In genomic region chr1:8598060-8598724, GRCh38 we compare ENCODE assay signal across 9 cellular contexts.
DNase-seq lines count a peak whose midpoint lies in the region; ATAC-seq, FAIRE-seq and TF ChIP-seq lines count a peak whose summit lies in the region.
"Had no signal": no experiment of that assay in that cellular context is flagged by ENCODE, and none has a peak within 500 bp of the region (broad histone marks: within the 10 kb centered on the region; RNA-seq: fewer than 3 reads in every experiment).

No MANE protein-coding gene starts in this region.

- H3K23ac ChIP-seq in H1 (ENCODE audit: insufficient read length), result no peak overlapping the region

- no peak overlapping the region for H2AFZ ChIP-seq in mammary epithelial cell (ENCODE audit: low read depth, low read length)
- no peak overlapping the region for H2AFZ ChIP-seq in H1 (ENCODE audit: low read length)

- H2BK12ac ChIP-seq in H1 (ENCODE audit: low read depth, low read length), result no peak overlapping the region

- H3K9me3 Mint-ChIP-seq in activated naive CD8-positive, alpha-beta T cell treated with anti-CD3 and anti-CD28 coated beads for 36 hours, result peaks cover 5% of the 10 kb centered on the region

- H3K9ac ChIP-seq in mammary epithelial cell (ENCODE audit: insufficient read depth, low read length), result no peak overlapping the region
- H3K9ac ChIP-seq in H1 (replicated peaks in 1 of 4; ENCODE audit: extremely low read depth in 1 of 4, low read depth in 3 of 4, low read length in 3 of 4), result no peak overlapping the region

- H4K20me1 ChIP-seq in mammary epithelial cell (ENCODE audit: insufficient read depth, low read length) (no peaks in the 10 kb centered on the region), H1 (replicated peaks in 1 of 2; ENCODE audit: control insufficient read depth in 1 of 2, insufficient read depth in 2 of 2, low read length in 2 of 2) (peaks cover 8 to 16% of the 10 kb centered on the region in 2 experiments)

- ATAC-seq in GM21381 (IDR thresholded peaks at IDR 0.05; ENCODE audit: unreplicated experiment), result no peak
- no peak for ATAC-seq in GM18511 (IDR thresholded peaks at IDR 0.05; ENCODE audit: unreplicated experiment)

- no peak overlapping the region for H3K18ac ChIP-seq in H1 (ENCODE audit: extremely low read depth, low read length)

- intact Hi-C loops in breast epithelium (cut with DNase I; ENCODE audit: low total_unique reads) (no loop called here), mammary epithelial cell (cut with micrococcal nuclease) (no loop called here)

- POLR2A ChIA-PET in H1 (lab: Charles Lee; ENCODE audit: partially characterized antibody), result interaction anchor here (0.5 to 2.2 kb wide), 3 partner anchors 11 to 103 kb away, joined by 3 to 7 read pairs (median 3); no protein-coding TSS in a partner anchor

- in situ Hi-C loops in mammary epithelial cell (cut with MboI; ENCODE audit: low sequenced_read_pairs in 2 of 2), result no loop called here

- TF ChIP-seq CTCF in breast epithelium (IDR thresholded peaks at IDR 0.05), result peak; percentile 16 to 44 (median 29)
- TF ChIP-seq CTCF in mammary epithelial cell (conservative IDR thresholded peaks at IDR 0.05 in 1 of 2, IDR thresholded peaks at IDR 0.05 in 1 of 2; ENCODE audit: extremely low read depth in 1 of 2, insufficient read depth in 1 of 2, low read depth in 1 of 2, low read length in 2 of 2), result no peak
- peak in 2 of 3 experiments; percentile 19 to 36; a peak in 2 of 4 replicates for TF ChIP-seq CTCF in H1 (IDR thresholded peaks at IDR 0.05; ENCODE audit: control extremely low read depth in 1 of 3, insufficient read depth in 1 of 3, low read depth in 1 of 3, low read length in 3 of 3)

- H3K4me1 ChIP-seq in breast epithelium (no peaks in the 10 kb centered on the region), mammary epithelial cell (ENCODE audit: insufficient read depth, low read length) (no peaks in the 10 kb centered on the region), H1 (replicated peaks in 1 of 4; ENCODE audit: control insufficient read depth in 3 of 4, insufficient read depth in 4 of 4, low read length in 3 of 4) (peaks cover 0 to 11% (median 4%) of the 10 kb centered on the region in 4 experiments; a peak in 3 of 7 replicates), mesodermal cell (ENCODE audit: control insufficient read depth, insufficient read depth, low read length, poor library complexity, severe bottlenecking) (peaks cover 21% of the 10 kb centered on the region)
- H3K4me1 ChIP-seq: SJCRH30 had no signal

- no TSS peak for BruUV-seq in mammary epithelial cell (replicated peaks; lab: Mats Ljungman, UMichigan)

- H2BK20ac ChIP-seq in H1 (ENCODE audit: low read length), result no peak overlapping the region

- CTCF ChIA-PET in mammary epithelial cell (lab: Charles Lee; ENCODE audit: low non-redundant PET) (no interaction called here), H1 (lab: Charles Lee; ENCODE audit: partially characterized antibody) (interaction anchor here (0.7 to 3.9 kb wide), 7 partner anchors 10 to 133 kb away, joined by 3 to 16 read pairs (median 4); no protein-coding TSS in a partner anchor)

- H3K4me3 Mint-ChIP-seq in activated naive CD8-positive, alpha-beta T cell treated with anti-CD3 and anti-CD28 coated beads for 36 hours, result no peak overlapping the region

- H3K9me3 ChIP-seq in breast epithelium (no peaks in the 10 kb centered on the region), mammary epithelial cell (replicated peaks; ENCODE audit: insufficient read depth, low read length) (no peaks in the 10 kb centered on the region), H1 (ENCODE audit: insufficient read depth in 2 of 2, low read depth in 1 of 2, low read length in 1 of 2) (no peaks in the 10 kb centered on the region), mesodermal cell (ENCODE audit: control insufficient read depth, low read length) (peaks cover 9% of the 10 kb centered on the region)
- H3K9me3 ChIP-seq: SJCRH30 had no signal

- WGBS in mammary epithelial cell (ENCODE audit: low coverage, missing lambda C conversion rate), result 73% methylated on average over 10 of the region's 15 CpGs
- WGBS in H1 (ENCODE audit: extremely low coverage in 1 of 2, insufficient coverage in 1 of 2, insufficient read length in 1 of 2, insufficient replicate concordance in 2 of 2, low coverage in 1 of 2, low lambda C conversion rate in 2 of 2, missing lambda C conversion rate in 1 of 2), 2 experiments, result 84% methylated on average over 15 of the region's 15 CpGs; no CpG with 5 or more reads in 1 of the 2 experiments
- 77 to 80% methylated on average over 8 to 11 of the region's 15 CpGs for WGBS in mesodermal cell (ENCODE audit: insufficient coverage in 2 of 2), 2 experiments

- no peak overlapping the region for H2BK5ac ChIP-seq in H1 (ENCODE audit: low read depth, low read length)

- H3K27me3 ChIP-seq in breast epithelium, result no peaks in the 10 kb centered on the region
- H3K27me3 ChIP-seq in mammary epithelial cell (ENCODE audit: insufficient read depth, low read length), result no peaks in the 10 kb centered on the region
- H3K27me3 ChIP-seq in H1 (replicated peaks in 1 of 4; ENCODE audit: control insufficient read depth in 3 of 4, extremely low read depth in 1 of 4, insufficient read depth in 3 of 4, low read length in 3 of 4), result no peaks in the 10 kb centered on the region
- H3K27me3 ChIP-seq: SJCRH30 had no signal

- no peak overlapping the region for H4K5ac ChIP-seq in H1 (ENCODE audit: insufficient read length, low read depth, low read length)

- H3K27ac Mint-ChIP-seq in activated naive CD8-positive, alpha-beta T cell treated with anti-CD3 and anti-CD28 coated beads for 36 hours, result no peak overlapping the region

- H3K23me2 ChIP-seq in H1 (ENCODE audit: low read depth, low read length), result no peaks in the 10 kb centered on the region; the same call in 1 of the 2 replicates

- no peak for DNase-seq in breast epithelium (ENCODE audit: low spot score in 2 of 2)
- no peak for DNase-seq in mammary epithelial cell
- DNase-seq in H1 (ENCODE audit: low read depth in 1 of 2, low spot score in 2 of 2), result no peak
- DNase-seq in NCI-H187 treated with DMSO at 0.1 percent for 48 hours (lab: John Stamatoyannopoulos, UW), result no peak
- DNase-seq in activated naive CD8-positive, alpha-beta T cell treated with anti-CD3 and anti-CD28 coated beads for 36 hours, result no peak
- DNase-seq: SJCRH30 had no signal

- H3K4me3 ChIP-seq in breast epithelium (peak overlapping the region in 2 of 3 donors; percentile 22 to 34), mammary epithelial cell (replicated peaks in 1 of 3; ENCODE audit: insufficient read depth in 1 of 3, low read depth in 2 of 3, low read length in 3 of 3) (no peak overlapping the region), H1 (ENCODE audit: extremely low read depth in 1 of 4, insufficient read depth in 2 of 4, low read depth in 3 of 4, low read length in 4 of 4) (no peak overlapping the region), mesodermal cell (ENCODE audit: extremely low read depth, insufficient read depth, low read length, poor library complexity, severe bottlenecking) (no peak overlapping the region)
- H3K4me3 ChIP-seq: SJCRH30 had no signal

- H3K4me1 Mint-ChIP-seq in activated naive CD8-positive, alpha-beta T cell treated with anti-CD3 and anti-CD28 coated beads for 36 hours, result peaks cover 30% of the 10 kb centered on the region

- no peaks in the 10 kb centered on the region for H3K27me3 Mint-ChIP-seq in activated naive CD8-positive, alpha-beta T cell treated with anti-CD3 and anti-CD28 coated beads for 36 hours

- no peak for TF ChIP-seq EP300 in H1 (IDR thresholded peaks at IDR 0.05; ENCODE audit: borderline replicate concordance in 1 of 2, low read depth in 2 of 2, low read length in 2 of 2)

- H3K4me2 ChIP-seq in mammary epithelial cell (ENCODE audit: insufficient read depth, low read depth, low read length) (no peak overlapping the region), H1 (ENCODE audit: insufficient read depth in 1 of 2, low read depth in 2 of 2, low read length in 2 of 2) (no peak overlapping the region)

- H2BK120ac ChIP-seq in H1 (replicated peaks; ENCODE audit: low read depth, low read length), result no peak overlapping the region

- H3K79me2 ChIP-seq in mammary epithelial cell (ENCODE audit: insufficient read depth, low read length) (peaks cover 3% of the 10 kb centered on the region), H1 (ENCODE audit: control insufficient read depth in 1 of 2, insufficient read depth in 2 of 2, low read length in 2 of 2) (peaks cover 10 to 94% of the 10 kb centered on the region in 2 experiments)

- H3K36me3 ChIP-seq in breast epithelium (no peaks in the 10 kb centered on the region), mammary epithelial cell (ENCODE audit: insufficient read depth, low read length) (no peaks in the 10 kb centered on the region), H1 (ENCODE audit: control insufficient read depth in 2 of 4, insufficient read depth in 4 of 4, low read length in 3 of 4) (0 out of 8 replicates have a peak, but pooled peaks cover 0 to 7% (median 0%) of the 10 kb centered on the region in 4 experiments), mesodermal cell (ENCODE audit: control insufficient read depth, insufficient read depth, low read length) (peaks cover 52% of the 10 kb centered on the region)

- H3K27ac ChIP-seq in breast epithelium, result peak overlapping the region; percentile 65 to 69
- no peak overlapping the region for H3K27ac ChIP-seq in mammary epithelial cell (ENCODE audit: insufficient read depth, low read depth, low read length)
- H3K27ac ChIP-seq in H1 (ENCODE audit: low read depth, low read length), result no peak overlapping the region
- peak overlapping the region; percentile 78 for H3K27ac ChIP-seq in mesodermal cell (ENCODE audit: low read depth, low read length, severe bottlenecking)
- H3K27ac ChIP-seq: SJCRH30 had no signal

- H4K91ac ChIP-seq in H1 (replicated peaks; ENCODE audit: insufficient read length, low read length), result no peak overlapping the region

- dilution Hi-C loops in mammary epithelial cell (cut with HindIII; ENCODE audit: low sequenced_read_pairs), result no loop called here

- H3K56ac ChIP-seq in H1 (replicated peaks; ENCODE audit: insufficient read length, low read depth, low read length), result no peak overlapping the region

- TF ChIP-seq POLR2A in breast epithelium (IDR thresholded peaks at IDR 0.05) (no peak), H1 (IDR thresholded peaks at IDR 0.05; ENCODE audit: control extremely low read depth in 1 of 2, low read depth in 2 of 2, low read length in 2 of 2) (no peak)

- H3K36me3 Mint-ChIP-seq in activated naive CD8-positive, alpha-beta T cell treated with anti-CD3 and anti-CD28 coated beads for 36 hours, result peaks cover 27% of the 10 kb centered on the region

- no peak overlapping the region for H3K14ac ChIP-seq in H1 (ENCODE audit: insufficient read length)

- no peak overlapping the region for H4K8ac ChIP-seq in H1 (ENCODE audit: extremely low read depth, insufficient read depth, low read length)

- peak; percentile 10 to 37; a peak in 1 of 4 replicates for TF ChIP-seq RAD21 in H1 (IDR thresholded peaks at IDR 0.05 in 1 of 2, conservative IDR thresholded peaks at IDR 0.05 in 1 of 2; ENCODE audit: low read depth in 2 of 2, low read length in 2 of 2)

- FAIRE-seq in H1 (lab: Jason Lieb, UNC), result no peak

- H2AK5ac ChIP-seq in H1 (ENCODE audit: low read depth, low read length), result no peak overlapping the region

- peaks cover 11% of the 10 kb centered on the region; the same call in 1 of the 2 replicates for H3K79me1 ChIP-seq in H1 (ENCODE audit: low read depth, low read length)

- H3K4ac ChIP-seq in H1 (replicated peaks; ENCODE audit: insufficient read length, low read depth, low read length), result no peak overlapping the region

- no peak overlapping the region for H2BK15ac ChIP-seq in H1 (ENCODE audit: low read length)

Comparison
In these comparisons a context has a peak if more than half of its experiments do, and no peak if none do; other contexts are left out.
1. H3K27ac ChIP-seq: peak in breast epithelium (2 of 2) and mesodermal cell (single experiment); none in mammary epithelial cell (single experiment) and H1 (single experiment).
2. H3K4me3 ChIP-seq: peak in breast epithelium (2 of 3); none in mammary epithelial cell (0 of 3), H1 (0 of 4) and mesodermal cell (single experiment).
3. CTCF ChIP-seq: peak in breast epithelium (3 of 3) and H1 (2 of 3); none in mammary epithelial cell (0 of 2).